8 cellular contexts compared by ENCODE assay signal in the genomic region with DNA sequence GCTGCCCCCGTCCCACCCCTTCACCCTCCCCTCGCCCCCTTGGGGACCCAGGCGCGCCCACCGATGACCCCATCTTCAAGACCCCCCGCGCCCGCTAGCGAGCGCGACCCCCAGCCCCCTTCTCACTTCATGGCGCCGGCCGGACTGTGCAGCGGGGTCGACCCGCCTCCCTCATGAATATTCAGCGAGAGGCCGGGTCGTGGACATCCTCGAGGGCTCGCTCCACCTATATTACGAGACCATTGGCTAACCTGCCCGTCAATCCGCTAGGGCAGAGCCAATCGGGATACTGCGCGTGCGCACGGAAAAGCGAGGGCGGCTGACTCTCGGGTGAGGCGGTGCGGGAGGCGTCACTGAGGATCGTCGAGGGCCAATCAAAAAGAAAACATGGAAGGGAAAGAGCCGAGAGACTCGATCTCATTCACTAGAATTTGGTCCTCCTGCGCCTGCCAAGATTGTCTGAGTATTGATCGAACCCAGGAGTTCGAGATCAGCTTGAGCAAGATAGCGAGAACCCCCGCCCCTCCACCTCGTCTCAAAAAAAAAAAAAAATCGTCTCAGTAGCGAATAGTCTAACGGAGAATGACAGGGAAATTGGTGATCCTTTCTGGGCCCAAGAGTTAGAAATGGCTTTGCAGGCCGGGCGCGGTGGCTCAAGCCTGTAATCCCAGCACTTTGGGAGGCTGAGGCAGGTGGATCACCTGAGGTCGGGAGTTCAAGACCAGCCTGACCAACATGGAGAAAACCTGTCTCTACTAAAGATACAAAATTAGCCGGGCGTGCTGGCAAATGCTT. TPM values are rescaled to one million over a fixed set of nuclear protein-coding genes. Genes with fewer than 3 reads are reported as not detected.
DNase-seq lines count a peak whose midpoint lies in the region; ATAC-seq lines count a peak whose summit lies in the region.

A gene (minus strand): TSS at position 164 of the 795 bp plus-strand sequence. CDS start 33 bp downstream, at position 131.

- no peaks in the 10 kb centered on the region for H3K27me3 ChIP-seq in BLaER1

- H3K27me3 Mint-ChIP-seq in dendritic cell treated with granulocyte-macrophage colony-stimulating factor and Interleukin-4, amounts not matched to agents 40 ng/mL and 50 ng/mL, for 4 days, result no peaks in the 10 kb centered on the region

- peak within 1 kb of the TSS; percentile 94 for H3K27ac Mint-ChIP-seq in dendritic cell treated with granulocyte-macrophage colony-stimulating factor and Interleukin-4, amounts not matched to agents 40 ng/mL and 50 ng/mL, for 4 days

- peaks cover 12% of the 10 kb centered on the region for H3K36me3 Mint-ChIP-seq in dendritic cell treated with granulocyte-macrophage colony-stimulating factor and Interleukin-4, amounts not matched to agents 40 ng/mL and 50 ng/mL, for 4 days (ENCODE audit: low read depth)

- H3K4me1 Mint-ChIP-seq in dendritic cell treated with granulocyte-macrophage colony-stimulating factor and Interleukin-4, amounts not matched to agents 40 ng/mL and 50 ng/mL, for 4 days (ENCODE audit: low read depth), result peaks cover 14% of the 10 kb centered on the region

- peak; percentile 95 for ATAC-seq in GM19328 (IDR thresholded peaks at IDR 0.05; ENCODE audit: unreplicated experiment)
- ATAC-seq in HG03520 (IDR thresholded peaks at IDR 0.05; ENCODE audit: unreplicated experiment), result peak; percentile 94
- peak; percentile 98 for ATAC-seq in left lobe of liver

- H4K20me1 ChIP-seq in BLaER1, result no peaks in the 10 kb centered on the region

- H3K36me3 ChIP-seq in BLaER1, result peaks cover 9% of the 10 kb centered on the region

- H3K4me1 ChIP-seq in BLaER1, result peaks cover 41% of the 10 kb centered on the region

- H3K9me3 Mint-ChIP-seq in dendritic cell treated with granulocyte-macrophage colony-stimulating factor and Interleukin-4, amounts not matched to agents 40 ng/mL and 50 ng/mL, for 4 days, result no peaks in the 10 kb centered on the region

- peak within 1 kb of the TSS; percentile 82 for H3K4me3 ChIP-seq in BLaER1

- peak within 1 kb of the TSS; percentile 85 for H3K9ac ChIP-seq in BLaER1

- peak within 1 kb of the TSS; percentile 88 for H3K4me3 Mint-ChIP-seq in dendritic cell treated with granulocyte-macrophage colony-stimulating factor and Interleukin-4, amounts not matched to agents 40 ng/mL and 50 ng/mL, for 4 days

- H3K9me3 ChIP-seq in BLaER1, result no peaks in the 10 kb centered on the region

- peak within 1 kb of the TSS; percentile 76 for H3K27ac ChIP-seq in BLaER1

- intact Hi-C loops in dendritic cell treated with granulocyte-macrophage colony-stimulating factor and Interleukin-4, amounts not matched to agents 40 ng/mL and 50 ng/mL, for 4 days (cut with micrococcal nuclease), result no loop called here

- peak within 1 kb of the TSS; percentile 98 for H3K4me2 ChIP-seq in BLaER1

- DNase-seq in NCI-H748 (lab: John Stamatoyannopoulos, UW; ENCODE audit: unreplicated experiment) (peak; percentile 99), left lobe of liver (ENCODE audit: low spot score) (peak; percentile 100)
- peak; percentile 100 for DNase-seq in activated CD4-positive, alpha-beta T cell treated with anti-CD3 and anti-CD28 coated beads, Interleukin-2, amount 50 U/mL, for 1 hour
- DNase-seq in stimulated activated CD4-positive, alpha-beta T cell treated with anti-CD3 and anti-CD28 coated beads, Interleukin-2, amount 100 ng/mL, for 4 hours (ENCODE audit: low read depth), result peak; percentile 100

RNA-seq across cellular contexts. Expression of the gene that starts here (rescaled TPM):
- total RNA-seq in left lobe of liver, result 15.3 TPM

Comparison
In these comparisons a context has a peak if more than half of its experiments do, and no peak if none do; other contexts are left out.
1. Peak in every context shown above with its lines: DNase-seq, ATAC-seq, H3K4me3 ChIP-seq and H3K27ac ChIP-seq.